18 cellular contexts compared by ENCODE assay signal in genomic region chr7:31172071-31172470, GRCh38.
DNase-seq lines count a peak whose midpoint lies in the region; ATAC-seq and TF ChIP-seq lines count a peak whose summit lies in the region.
"Had no signal": no experiment of that assay in that cellular context is flagged by ENCODE, and none has a peak within 500 bp of the region (broad histone marks: within the 10 kb centered on the region; RNA-seq: fewer than 3 reads in every experiment).

No MANE protein-coding gene starts in this region.

- no peaks in the 10 kb centered on the region for H3K9me3 ChIP-seq in MM.1S (replicated peaks; ENCODE audit: insufficient read depth, low read length)
- no peaks in the 10 kb centered on the region for H3K9me3 ChIP-seq in body of pancreas
- H3K9me3 ChIP-seq: HAP-1 had no signal

- no peak overlapping the region for H3K9ac ChIP-seq in MM.1S (ENCODE audit: low read length)

- no peaks in the 10 kb centered on the region; the same call in 2 of the 3 replicates for H3K9me3 Mint-ChIP-seq in GM23338

- intact Hi-C loops in dorsolateral prefrontal cortex (cut with DNase I) (no loop called here), body of pancreas (cut with DNase I) (no loop called here)

- H3K4me3 Mint-ChIP-seq in GM23338, result no peak overlapping the region
- H3K4me3 Mint-ChIP-seq: CD4-positive, alpha-beta memory T cell; HFFc6 had no signal

- TF ChIP-seq CTCF in GM23338 (conservative IDR thresholded peaks at IDR 0.05; ENCODE audit: low read depth in 2 of 2) (no peak), MM.1S (IDR thresholded peaks at IDR 0.05; ENCODE audit: low read length) (no peak), dorsolateral prefrontal cortex (IDR thresholded peaks at IDR 0.05 in 54 of 56, conservative IDR thresholded peaks at IDR 0.05 in 2 of 56; ENCODE audit: low read depth in 1 of 56, partially characterized antibody in 56 of 56) (no peak), body of pancreas (IDR thresholded peaks at IDR 0.05) (no peak)

- no peak overlapping the region for H3K27ac Mint-ChIP-seq in GM23338
- H3K27ac Mint-ChIP-seq: CD4-positive, alpha-beta memory T cell; HFFc6 had no signal

- H3K27me3 ChIP-seq in GM23338 (ENCODE audit: insufficient read depth) (no peaks in the 10 kb centered on the region), MM.1S (replicated peaks; ENCODE audit: insufficient read depth, low read length) (no peaks in the 10 kb centered on the region), dorsolateral prefrontal cortex (peaks cover 0 to 35% (median 0%) of the 10 kb centered on the region in 45 donors), body of pancreas (no peaks in the 10 kb centered on the region)

- ATAC-seq in GM23338 (no peak), body of pancreas (no peak)

- no peak overlapping the region for H3K27ac ChIP-seq in GM23338 (ENCODE audit: low read depth)
- H3K27ac ChIP-seq in MM.1S (ENCODE audit: low read length), result no peak overlapping the region
- peak overlapping the region in 32 of 59 donors; percentile 0 to 71 (median 42) for H3K27ac ChIP-seq in dorsolateral prefrontal cortex
- H3K27ac ChIP-seq in body of pancreas, result no peak overlapping the region

- DNase-seq in GM23338 (ENCODE audit: low spot score) (no peak), MM.1S (no peak), dorsolateral prefrontal cortex (no peak), putamen (ENCODE audit: low spot score) (peak; percentile 45), NCI-H2171 (lab: John Stamatoyannopoulos, UW) (no peak), GM19238 (ENCODE audit: insufficient read length, low spot score) (no peak), globus pallidus (ENCODE audit: low spot score) (no peak), body of pancreas (no peak)
- DNase-seq: C1 segment of cervical spinal cord; Calu3; CD4-positive, alpha-beta memory T cell; COR-L47; DMS53; DMS79 treated with DMSO at 0.1 percent for 48 hours; GF-D8; GOT3; HFFc6 had no signal

- H4K20me1 ChIP-seq in GM23338 (replicated peaks; ENCODE audit: insufficient read depth), result no peaks in the 10 kb centered on the region; the same call in 1 of the 2 replicates
- H4K20me1 ChIP-seq in MM.1S (ENCODE audit: insufficient read depth, low read length), result no peaks in the 10 kb centered on the region

- no peak for TF ChIP-seq POLR2A in body of pancreas (IDR thresholded peaks at IDR 0.05)

- H3K9me2 ChIP-seq in GM23338 (ENCODE audit: insufficient read depth) (no peaks in the 10 kb centered on the region), MM.1S (replicated peaks; ENCODE audit: insufficient read depth, low read length) (no peaks in the 10 kb centered on the region)

- no peaks in the 10 kb centered on the region for H3K4me1 Mint-ChIP-seq in GM23338
- H3K4me1 Mint-ChIP-seq: CD4-positive, alpha-beta memory T cell had no signal

- no peaks in the 10 kb centered on the region for H3K79me2 ChIP-seq in GM23338 (replicated peaks; ENCODE audit: insufficient read depth)
- H3K79me2 ChIP-seq in MM.1S (ENCODE audit: low read length), result no peaks in the 10 kb centered on the region

- H2AFZ ChIP-seq in GM23338 (peak overlapping the region; percentile 23; the same call in 1 of the 2 replicates), MM.1S (ENCODE audit: low read length) (no peak overlapping the region)

- H3K4me3 ChIP-seq in GM23338 (no peak overlapping the region), MM.1S (ENCODE audit: low read length) (no peak overlapping the region), dorsolateral prefrontal cortex (no peak overlapping the region), body of pancreas (no peak overlapping the region)
- H3K4me3 ChIP-seq: HAP-1 had no signal

- H3F3A ChIP-seq in GM23338 (replicated peaks; ENCODE audit: low read depth) (no peaks in the 10 kb centered on the region), MM.1S (ENCODE audit: insufficient read depth, low read length) (peaks cover 5% of the 10 kb centered on the region; the same call in 1 of the 2 replicates)

- WGBS in body of pancreas, 2 donors, result 39 to 56% methylated on average over 2 of the region's 2 CpGs

- H3K36me3 Mint-ChIP-seq in GM23338 (ENCODE audit: low read depth), result no peaks in the 10 kb centered on the region
- H3K36me3 Mint-ChIP-seq: CD4-positive, alpha-beta memory T cell had no signal

- no peaks in the 10 kb centered on the region for H3K4me1 ChIP-seq in GM23338 (ENCODE audit: insufficient read depth)
- peaks cover 14% of the 10 kb centered on the region for H3K4me1 ChIP-seq in MM.1S (ENCODE audit: low read length)
- H3K4me1 ChIP-seq in body of pancreas, result no peaks in the 10 kb centered on the region
- H3K4me1 ChIP-seq: HAP-1 had no signal

- H3K4me2 ChIP-seq in GM23338, result no peak overlapping the region
- H3K4me2 ChIP-seq in MM.1S (ENCODE audit: low read depth, low read length), result peak overlapping the region; percentile 74

- H3K27me3 Mint-ChIP-seq in GM23338 (ENCODE audit: insufficient read depth, low read depth, poor library complexity), result peaks cover 2% of the 10 kb centered on the region

- H3K36me3 ChIP-seq in GM23338 (ENCODE audit: insufficient read depth) (no peaks in the 10 kb centered on the region), MM.1S (replicated peaks; ENCODE audit: insufficient read depth, low read length) (no peaks in the 10 kb centered on the region), body of pancreas (replicated peaks in 1 of 2; ENCODE audit: insufficient read depth in 1 of 2, low read depth in 2 of 2) (no peaks in the 10 kb centered on the region)
- H3K36me3 ChIP-seq: HAP-1 had no signal

TF ChIP-seq in GM23338, 12 proteins besides CTCF, POLR2A, EP300 and RAD21 (continues in another document):
- TF ChIP-seq ZNF462 (CRISPR knock-in tag; IDR thresholded peaks at IDR 0.05) (no peak), POLR2AphosphoS5 (IDR thresholded peaks at IDR 0.05; ENCODE audit: low read depth) (no peak), NANOG (IDR thresholded peaks at IDR 0.05; ENCODE audit: borderline replicate concordance) (no peak), ZNF114 (CRISPR knock-in tag; IDR thresholded peaks at IDR 0.05) (no peak), ETS1 (IDR thresholded peaks at IDR 0.05) (no peak)

Comparison
In these comparisons a context has a peak if more than half of its experiments do, and no peak if none do; other contexts are left out.
1. H3K27ac ChIP-seq: peak in dorsolateral prefrontal cortex (32 of 59); none in GM23338 (single experiment), MM.1S (single experiment) and body of pancreas (0 of 4).